20 cellular contexts compared by ENCODE assay signal in the genomic region with DNA sequence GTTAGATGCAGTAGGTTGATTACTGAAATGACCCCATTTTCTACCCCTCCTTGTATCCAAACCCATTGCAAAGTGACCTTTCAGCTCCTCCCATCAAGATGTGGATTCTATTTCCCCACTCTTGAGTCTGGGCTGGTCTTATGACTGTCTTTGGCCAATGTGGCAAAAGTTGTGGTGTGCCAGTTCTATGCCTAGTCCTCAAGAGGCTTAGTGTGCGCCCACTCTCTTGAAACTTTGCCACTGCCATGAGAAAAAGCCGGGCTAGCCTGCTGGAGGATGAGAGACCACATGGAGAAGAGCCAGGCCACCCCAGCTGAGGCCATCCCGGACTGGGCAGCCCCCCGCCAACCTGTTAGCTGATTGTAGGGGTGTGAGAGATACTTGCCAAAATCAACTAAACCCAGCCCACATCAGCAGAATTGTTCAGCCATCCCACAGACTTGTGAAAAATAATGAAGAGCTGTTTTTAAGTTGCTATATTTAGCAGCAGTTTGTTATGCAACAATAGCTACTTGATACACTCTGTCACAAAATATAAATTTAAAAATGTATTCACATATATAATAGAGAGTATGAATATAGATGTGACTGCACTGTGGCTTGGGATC.
A peak's percentile ranks its signal among the peaks of the same experiment; 100 is the strongest.
DNase-seq lines count a peak whose midpoint lies in the region; ATAC-seq and TF ChIP-seq lines count a peak whose summit lies in the region.
"Had no signal": no experiment of that assay in that cellular context is flagged by ENCODE, and none has a peak within 500 bp of the region (broad histone marks: within the 10 kb centered on the region; RNA-seq: fewer than 3 reads in every experiment).

No MANE protein-coding gene starts in this region.

- peak overlapping the region; percentile 45 for H3K4me2 ChIP-seq in BLaER1
- no peak overlapping the region for H3K4me2 ChIP-seq in mesendoderm (ENCODE audit: low read length)

- no peak overlapping the region for H3K4me3 Mint-ChIP-seq in activated T-helper 17 cell treated with anti-CD3 and anti-CD28 coated beads, Interleukin-2, amount 50 U/mL, for 72 hours
- no peak overlapping the region for H3K4me3 Mint-ChIP-seq in WTC11

- H3K36me3 ChIP-seq in BLaER1 (no peaks in the 10 kb centered on the region), mesendoderm (ENCODE audit: control insufficient read depth, insufficient read depth, low read length) (no peaks in the 10 kb centered on the region)
- H3K36me3 ChIP-seq: esophagus squamous epithelium, SJSA1 had no signal

- H3K27me3 Mint-ChIP-seq in activated T-helper 17 cell treated with anti-CD3 and anti-CD28 coated beads, Interleukin-2, amount 50 U/mL, for 72 hours: peaks cover 13% of the 10 kb centered on the region
- peaks cover 36% of the 10 kb centered on the region for H3K27me3 Mint-ChIP-seq in WTC11 (ENCODE audit: low read depth)

- H3K9ac ChIP-seq in BLaER1 (no peak overlapping the region), mesendoderm (ENCODE audit: low read length) (no peak overlapping the region)

- H3K27ac ChIP-seq in BLaER1: no peak overlapping the region
- no peak overlapping the region for H3K27ac ChIP-seq in mesendoderm (ENCODE audit: low read depth, low read length)
- H3K27ac ChIP-seq: esophagus squamous epithelium, SJSA1 had no signal

- no peak overlapping the region for H3K56ac ChIP-seq in mesendoderm (ENCODE audit: low read length)

- no peak for TF ChIP-seq CTCF in WTC11 (IDR thresholded peaks at IDR 0.05)

- H3K79me2 ChIP-seq in mesendoderm (ENCODE audit: control insufficient read depth, insufficient read depth, low read length): no peaks in the 10 kb centered on the region

- no CpG with 5 or more reads among the region's 4 CpGs for WGBS in mesendoderm (ENCODE audit: extremely low coverage, insufficient coverage, low lambda C conversion rate)

- ATAC-seq in GM19324 (IDR thresholded peaks at IDR 0.05; ENCODE audit: low FRiP score, unreplicated experiment) (peak; percentile 36), HG03066 (IDR thresholded peaks at IDR 0.05; ENCODE audit: low read depth, unreplicated experiment) (peak; percentile 29), WTC11 (no peak; the same call in 1 of the 2 replicates)
- no peak for ATAC-seq in activated T-helper 17 cell treated with anti-CD3 and anti-CD28 coated beads, Interleukin-2, amount 50 U/mL, for 72 hours (replicated peaks)

- DNase-seq in mesendoderm (peak; percentile 29), WTC11 (ENCODE audit: low spot score) (no peak)
- no peak for DNase-seq in central memory CD4-positive, alpha-beta T cell
- no peak for DNase-seq in activated T-cell treated with anti-CD3 and anti-CD28 coated beads, Interleukin-2, amount 50 U/mL, for 1 hour
- DNase-seq: COR-L47, EL, esophagus squamous epithelium, glutamatergic neuron, Kasumi-1, mammary epithelial cell, NCI-H187, NCI-H510A, OCI-M1, substantia nigra, T-helper 9 cell had no signal

- CTCF ChIA-PET in WTC11 (lab: Charles Lee): no interaction called here

- H3K4me1 ChIP-seq in BLaER1 (peaks cover 13% of the 10 kb centered on the region), mesendoderm (ENCODE audit: control insufficient read depth, low read depth, low read length) (peaks cover 4% of the 10 kb centered on the region)
- H3K4me1 ChIP-seq: esophagus squamous epithelium, SJSA1 had no signal

- H3K4me3 ChIP-seq in BLaER1 (no peak overlapping the region), mesendoderm (ENCODE audit: low read length) (no peak overlapping the region)
- H3K4me3 ChIP-seq: esophagus squamous epithelium, SJSA1 had no signal

- H3K23ac ChIP-seq in mesendoderm (ENCODE audit: low read length): no peak overlapping the region

- no peak overlapping the region for H3K27ac Mint-ChIP-seq in activated T-helper 17 cell treated with anti-CD3 and anti-CD28 coated beads, Interleukin-2, amount 50 U/mL, for 72 hours
- no peak overlapping the region for H3K27ac Mint-ChIP-seq in WTC11

- no peak overlapping the region for H4K8ac ChIP-seq in mesendoderm (ENCODE audit: low read depth, low read length)

- no peak overlapping the region for H4K5ac ChIP-seq in mesendoderm (ENCODE audit: low read length)

- POLR2A ChIA-PET in WTC11 (lab: Charles Lee): no interaction called here

- H3K18ac ChIP-seq in mesendoderm (ENCODE audit: low read length): no peak overlapping the region

- H3K9me3 ChIP-seq in BLaER1: no peaks in the 10 kb centered on the region
- H3K9me3 ChIP-seq: esophagus squamous epithelium, SJSA1 had no signal

- H3K79me1 ChIP-seq in mesendoderm (ENCODE audit: low read length): no peaks in the 10 kb centered on the region

- no peaks in the 10 kb centered on the region for H3K4me1 Mint-ChIP-seq in activated T-helper 17 cell treated with anti-CD3 and anti-CD28 coated beads, Interleukin-2, amount 50 U/mL, for 72 hours
- H3K4me1 Mint-ChIP-seq in WTC11: peaks cover 24% of the 10 kb centered on the region

- H2AK5ac ChIP-seq in mesendoderm (ENCODE audit: low read length): no peak overlapping the region

- no peaks in the 10 kb centered on the region for H3K36me3 Mint-ChIP-seq in activated T-helper 17 cell treated with anti-CD3 and anti-CD28 coated beads, Interleukin-2, amount 50 U/mL, for 72 hours (ENCODE audit: low read depth)
- H3K36me3 Mint-ChIP-seq in WTC11: peaks cover 29% of the 10 kb centered on the region

- no peak overlapping the region for H2BK5ac ChIP-seq in mesendoderm (ENCODE audit: low read length)

- H2BK120ac ChIP-seq in mesendoderm (ENCODE audit: low read depth, low read length): no peak overlapping the region

- H3K9me3 Mint-ChIP-seq in activated T-helper 17 cell treated with anti-CD3 and anti-CD28 coated beads, Interleukin-2, amount 50 U/mL, for 72 hours: no peaks in the 10 kb centered on the region
- peaks cover 27% of the 10 kb centered on the region for H3K9me3 Mint-ChIP-seq in WTC11

- no peaks in the 10 kb centered on the region for H3K27me3 ChIP-seq in BLaER1
- H3K27me3 ChIP-seq in mesendoderm (ENCODE audit: insufficient read depth, low read length, poor library complexity): no peaks in the 10 kb centered on the region
- H3K27me3 ChIP-seq: esophagus squamous epithelium, SJSA1 had no signal

- no peaks in the 10 kb centered on the region for H4K20me1 ChIP-seq in BLaER1

- no peak overlapping the region for H2BK15ac ChIP-seq in mesendoderm (replicated peaks; ENCODE audit: low read depth)

- H3K4ac ChIP-seq in mesendoderm (ENCODE audit: low read depth, low read length): no peak overlapping the region

TF ChIP-seq in WTC11, 78 proteins besides CTCF, POLR2A, EP300 and RAD21:
- no peak for TF ChIP-seq IRF2 (CRISPR knock-in tag; IDR thresholded peaks at IDR 0.05; ENCODE audit: borderline replicate concordance, low read depth)
- no peak for TF ChIP-seq FOXP1 (CRISPR knock-in tag; IDR thresholded peaks at IDR 0.05; ENCODE audit: borderline replicate concordance)
- no peak for TF ChIP-seq PRRX2 (CRISPR knock-in tag; IDR thresholded peaks at IDR 0.05)
- TF ChIP-seq AR (CRISPR knock-in tag; IDR thresholded peaks at IDR 0.05): no peak
- no peak for TF ChIP-seq ZNF512 (CRISPR knock-in tag; IDR thresholded peaks at IDR 0.05; ENCODE audit: borderline replicate concordance)
- TF ChIP-seq ESRRA (CRISPR knock-in tag; IDR thresholded peaks at IDR 0.05; ENCODE audit: borderline replicate concordance): no peak
- TF ChIP-seq USF1 (CRISPR knock-in tag; IDR thresholded peaks at IDR 0.05): no peak
- TF ChIP-seq ZNF416 (CRISPR knock-in tag; IDR thresholded peaks at IDR 0.05): no peak
- TF ChIP-seq MYBL2 (CRISPR knock-in tag; IDR thresholded peaks at IDR 0.05): no peak
TF ChIP-seq in WTC11: peak in this region for 0.

Comparison
In these comparisons a context has a peak if more than half of its experiments do, and no peak if none do; other contexts are left out.
1. ATAC-seq: peak in GM19324 (single experiment) and HG03066 (single experiment); none in activated T-helper 17 cell treated with anti-CD3 and anti-CD28 coated beads, Interleukin-2, amount 50 U/mL, for 72 hours (single experiment) and WTC11 (single experiment).